In the genomic region with DNA sequence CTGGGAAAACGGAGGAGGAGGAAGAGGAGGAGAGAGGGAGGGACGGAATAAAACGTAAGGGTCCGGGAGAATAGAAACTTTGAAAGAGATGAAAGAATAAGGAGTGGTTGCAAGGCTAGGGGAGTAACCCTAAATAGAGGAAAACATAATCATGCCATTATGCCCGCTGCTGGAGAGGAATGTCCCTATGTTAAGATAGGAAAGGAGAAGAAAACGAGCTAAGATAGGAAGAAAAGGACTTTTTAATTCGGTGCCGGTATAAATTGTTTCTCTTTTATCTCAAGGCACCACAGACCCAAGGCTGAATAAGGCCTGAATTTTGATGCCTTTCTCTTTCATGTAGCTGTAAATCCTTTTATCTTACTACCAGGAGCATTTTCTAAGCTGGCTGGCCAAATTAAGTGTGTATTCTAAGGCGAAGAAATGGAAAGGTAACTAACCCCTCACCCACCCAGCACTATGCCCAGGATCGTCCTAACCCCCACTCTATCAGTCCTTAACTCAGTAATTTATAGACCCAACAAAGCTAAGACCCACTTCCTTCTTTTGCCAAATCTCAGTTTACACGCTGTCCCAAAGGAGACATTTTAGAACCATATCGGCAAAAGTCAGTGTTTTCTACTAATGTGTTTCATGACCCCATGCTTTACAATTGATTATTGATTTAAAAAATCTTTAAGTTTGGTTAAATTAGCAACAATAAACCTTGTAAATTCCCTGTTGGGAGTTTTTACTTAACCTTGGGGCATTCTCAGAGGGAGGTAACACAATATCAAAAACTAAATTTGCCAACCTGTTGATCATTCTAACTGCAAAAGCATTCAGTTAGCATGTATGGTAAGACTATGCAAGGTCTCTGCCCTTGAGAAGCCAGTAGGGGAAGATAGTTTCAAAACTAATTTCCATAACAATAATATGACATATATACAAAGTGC, we compare ENCODE assay signal across 8 cellular contexts. TPM values are rescaled to one million over a fixed set of nuclear protein-coding genes. Genes with fewer than 3 reads are reported as not detected.
DNase-seq lines count a peak whose midpoint lies in the region; FAIRE-seq and TF ChIP-seq lines count a peak whose summit lies in the region.

No MANE protein-coding gene starts in this region.

- peak overlapping the region; percentile 100 for H3K4me3 Mint-ChIP-seq in T-helper 2 cell treated with Interferon-gamma antibody and Interleukin-4, amounts not matched to agents 5 μg/mL and 100 μg/mL, for 36 hours
- peak overlapping the region; percentile 98 for H3K4me3 Mint-ChIP-seq in activated T-helper 2 cell treated with anti-CD3 and anti-CD28 coated beads, Interferon-gamma antibody, Interleukin-2, Interleukin-4, amounts not matched to agents 10 μg/mL and 5 μg/mL and 100 μg/mL, durations not matched to agents 14 hours and 24 hours and 36 hours (ENCODE audit: low read depth)

- no peaks in the 10 kb centered on the region for H3K9me3 ChIP-seq in keratinocyte (ENCODE audit: control insufficient read depth, low read depth, low read length)

- intact Hi-C loops in activated T-helper 2 cell treated with anti-CD3 and anti-CD28 coated beads, Interferon-gamma antibody, Interleukin-2, Interleukin-4, amounts not matched to agents 10 μg/mL and 5 μg/mL and 100 μg/mL, durations not matched to agents 14 hours and 24 hours and 36 hours (cut with micrococcal nuclease), result loop anchor here (1.0 to 5.0 kb wide), 3 partner anchors 42 to 75 kb away; a partner anchor contains a TSS

- peak; percentile 13 for FAIRE-seq in keratinocyte (lab: Jason Lieb, UNC)

- peak overlapping the region; percentile 76 for H3K9ac ChIP-seq in keratinocyte (ENCODE audit: control insufficient read depth, extremely low read depth, insufficient read depth, low read length)

- peak overlapping the region; percentile 52 to 66 (median 57) for H3K4me3 ChIP-seq in keratinocyte (ENCODE audit: control insufficient read depth in 2 of 3, extremely low read depth in 1 of 3, insufficient read depth in 2 of 3, low read depth in 1 of 3, low read length in 3 of 3)

- H3K27me3 ChIP-seq in keratinocyte (ENCODE audit: control insufficient read depth, extremely low read depth, insufficient read depth, low read length), result no peaks in the 10 kb centered on the region

- no peak for DNase-seq in T-helper 2 cell treated with Interferon-gamma antibody and Interleukin-4, amounts not matched to agents 5 μg/mL and 100 μg/mL, for 36 hours (ENCODE audit: low spot score)
- DNase-seq in T-helper 2 cell, result no peak
- DNase-seq in activated T-helper 2 cell treated with anti-CD3 and anti-CD28 coated beads, Interferon-gamma antibody, Interleukin-2, Interleukin-4, amounts not matched to agents 10 μg/mL and 5 μg/mL and 100 μg/mL, durations not matched to agents 14 hours and 24 hours and 36 hours (ENCODE audit: low spot score), result no peak
- no peak for DNase-seq in keratinocyte (ENCODE audit: low read depth, low spot score)
- no peak for DNase-seq in G401 (ENCODE audit: low spot score)
- no peak for DNase-seq in NCI-H2196 (lab: John Stamatoyannopoulos, UW; ENCODE audit: unreplicated experiment)
- no peak for DNase-seq in NCI-H1694 treated with DMSO at 0.1 percent for 48 hours (lab: John Stamatoyannopoulos, UW)

- peak overlapping the region; percentile 28 for H2AFZ ChIP-seq in keratinocyte (ENCODE audit: control insufficient read depth, low read length)

- H3K4me1 Mint-ChIP-seq in T-helper 2 cell treated with Interferon-gamma antibody and Interleukin-4, amounts not matched to agents 5 μg/mL and 100 μg/mL, for 36 hours (ENCODE audit: low read depth), result peaks cover 24% of the 10 kb centered on the region
- H3K4me1 Mint-ChIP-seq in activated T-helper 2 cell treated with anti-CD3 and anti-CD28 coated beads, Interferon-gamma antibody, Interleukin-2, Interleukin-4, amounts not matched to agents 10 μg/mL and 5 μg/mL and 100 μg/mL, durations not matched to agents 14 hours and 24 hours and 36 hours (ENCODE audit: low read depth), result peaks cover 27% of the 10 kb centered on the region

- H3K27ac Mint-ChIP-seq in T-helper 2 cell treated with Interferon-gamma antibody and Interleukin-4, amounts not matched to agents 5 μg/mL and 100 μg/mL, for 36 hours, result peak overlapping the region; percentile 98
- H3K27ac Mint-ChIP-seq in activated T-helper 2 cell treated with anti-CD3 and anti-CD28 coated beads, Interferon-gamma antibody, Interleukin-2, Interleukin-4, amounts not matched to agents 10 μg/mL and 5 μg/mL and 100 μg/mL, durations not matched to agents 14 hours and 24 hours and 36 hours, result peak overlapping the region; percentile 93

- H3K27ac ChIP-seq in keratinocyte (ENCODE audit: control insufficient read depth, insufficient read depth, low read length) (peak overlapping the region; percentile 81), temporal lobe (ENCODE audit: low read depth, low read length) (peak overlapping the region; percentile 54)

- dilution Hi-C loops in keratinocyte (cut with MboI; ENCODE audit: extremely low pct_ligation_motif_present, low sequenced_read_pairs), result no loop called here

- TF ChIP-seq CTCF in keratinocyte (optimal IDR thresholded peaks at IDR 0.05 in 1 of 3, IDR thresholded peaks at IDR 0.05 in 1 of 3, conservative IDR thresholded peaks at IDR 0.05 in 1 of 3; ENCODE audit: extremely low read depth in 1 of 3, insufficient read depth in 2 of 3, low read length in 3 of 3), result no peak

- no peaks in the 10 kb centered on the region for H4K20me1 ChIP-seq in keratinocyte (ENCODE audit: control insufficient read depth, extremely low read depth, insufficient read depth, low read length)

- peaks cover 20% of the 10 kb centered on the region for H3K79me2 ChIP-seq in keratinocyte (ENCODE audit: control insufficient read depth, insufficient read depth, low read length)

- no peaks in the 10 kb centered on the region for H3K36me3 ChIP-seq in keratinocyte (ENCODE audit: control insufficient read depth in 2 of 2, extremely low read depth in 1 of 2, insufficient read depth in 2 of 2, low read length in 2 of 2)

- H3K9me1 ChIP-seq in keratinocyte (ENCODE audit: control insufficient read depth, extremely low read depth, insufficient read depth, low read length), result no peaks in the 10 kb centered on the region

- H3K4me1 ChIP-seq in keratinocyte (ENCODE audit: control insufficient read depth, extremely low read depth, insufficient read depth, low read length), result peaks cover 5% of the 10 kb centered on the region

- H3K4me2 ChIP-seq in keratinocyte (ENCODE audit: control insufficient read depth, extremely low read depth, insufficient read depth, low read depth, low read length), result peak overlapping the region; percentile 80

- in situ Hi-C loops in G401 (cut with HindIII; ENCODE audit: low sequenced_read_pairs), result no loop called here

- peaks cover 9% of the 10 kb centered on the region for H3K36me3 Mint-ChIP-seq in T-helper 2 cell treated with Interferon-gamma antibody and Interleukin-4, amounts not matched to agents 5 μg/mL and 100 μg/mL, for 36 hours (ENCODE audit: low read depth)
- H3K36me3 Mint-ChIP-seq in activated T-helper 2 cell treated with anti-CD3 and anti-CD28 coated beads, Interferon-gamma antibody, Interleukin-2, Interleukin-4, amounts not matched to agents 10 μg/mL and 5 μg/mL and 100 μg/mL, durations not matched to agents 14 hours and 24 hours and 36 hours (ENCODE audit: low read depth), result peaks cover 14% of the 10 kb centered on the region

- no peaks in the 10 kb centered on the region for H3K9me3 Mint-ChIP-seq in T-helper 2 cell treated with Interferon-gamma antibody and Interleukin-4, amounts not matched to agents 5 μg/mL and 100 μg/mL, for 36 hours
- H3K9me3 Mint-ChIP-seq in activated T-helper 2 cell treated with anti-CD3 and anti-CD28 coated beads, Interferon-gamma antibody, Interleukin-2, Interleukin-4, amounts not matched to agents 10 μg/mL and 5 μg/mL and 100 μg/mL, durations not matched to agents 14 hours and 24 hours and 36 hours, result no peaks in the 10 kb centered on the region

- no peaks in the 10 kb centered on the region for H3K27me3 Mint-ChIP-seq in T-helper 2 cell treated with Interferon-gamma antibody and Interleukin-4, amounts not matched to agents 5 μg/mL and 100 μg/mL, for 36 hours (ENCODE audit: low read depth)
- H3K27me3 Mint-ChIP-seq in activated T-helper 2 cell treated with anti-CD3 and anti-CD28 coated beads, Interferon-gamma antibody, Interleukin-2, Interleukin-4, amounts not matched to agents 10 μg/mL and 5 μg/mL and 100 μg/mL, durations not matched to agents 14 hours and 24 hours and 36 hours (ENCODE audit: low read depth), result no peaks in the 10 kb centered on the region

RNA-seq across cellular contexts. Expression of a gene that starts 1.1 kb away (rescaled TPM):
- total RNA-seq in activated T-helper 2 cell treated with anti-CD3 and anti-CD28 coated beads, Interferon-gamma antibody, Interleukin-2, Interleukin-4, amounts not matched to agents 10 μg/mL and 5 μg/mL and 100 μg/mL, durations not matched to agents 14 hours and 24 hours and 36 hours, result 26.9 and 30.7 TPM in 2 replicates
- 16.7 to 23.3 TPM (median 18.0 TPM) in 3 replicates for polyA plus RNA-seq in keratinocyte
- 25.1 TPM for polyA plus RNA-seq in keratinocyte (2011; ENCODE audit: low read depth)
- 10.5 and 19.1 TPM in 2 replicates for polyA plus RNA-seq in keratinocyte (2011; cell fraction: cytosol; rRNA removed)
- 16.8 and 18.1 TPM in 2 replicates for polyA plus RNA-seq in keratinocyte (2011; cell fraction: nucleus; rRNA removed)
- 11.0 and 16.8 TPM in 2 replicates for polyA plus RNA-seq in keratinocyte (2012; ENCODE audit: low replicate concordance)
- polyA minus RNA-seq in keratinocyte, result 29.6 to 64.6 TPM (median 47.0 TPM) in 3 replicates
- 17.3 TPM for polyA minus RNA-seq in keratinocyte (2011; cell fraction: cytosol; rRNA and poly(A)+ RNA removed)
- 9.1 and 16.5 TPM in 2 replicates for polyA minus RNA-seq in keratinocyte (2011; cell fraction: nucleus; rRNA and poly(A)+ RNA removed)
- 47.9 TPM for total RNA-seq in temporal lobe
- 18.8 and 21.3 TPM in 2 replicates for total RNA-seq in G401 (2014; rRNA removed; shearing (Covaris generic))

RNA-seq across cellular contexts. Expression of a gene that starts 42.0 kb away (rescaled TPM):
- 66.3 and 68.7 TPM in 2 replicates for total RNA-seq in activated T-helper 2 cell treated with anti-CD3 and anti-CD28 coated beads, Interferon-gamma antibody, Interleukin-2, Interleukin-4, amounts not matched to agents 10 μg/mL and 5 μg/mL and 100 μg/mL, durations not matched to agents 14 hours and 24 hours and 36 hours
- polyA plus RNA-seq in keratinocyte, result 54.0 to 97.7 TPM (median 58.7 TPM) in 3 replicates
- polyA plus RNA-seq in keratinocyte (2011; ENCODE audit: low read depth), result 40.8 TPM
- 47.7 and 103 TPM in 2 replicates for polyA plus RNA-seq in keratinocyte (2011; cell fraction: cytosol; rRNA removed)
- 33.3 and 42.0 TPM in 2 replicates for polyA plus RNA-seq in keratinocyte (2011; cell fraction: nucleus; rRNA removed)
- 49.3 and 74.8 TPM in 2 replicates for polyA plus RNA-seq in keratinocyte (2012; ENCODE audit: low replicate concordance)
- 3.2 to 15.6 TPM (median 9.3 TPM) in 3 replicates for polyA minus RNA-seq in keratinocyte
- polyA minus RNA-seq in keratinocyte (2011; cell fraction: cytosol; rRNA and poly(A)+ RNA removed), result 19.8 TPM
- 6.3 and 7.9 TPM in 2 replicates for polyA minus RNA-seq in keratinocyte (2011; cell fraction: nucleus; rRNA and poly(A)+ RNA removed)
- 31.7 TPM for total RNA-seq in temporal lobe
- 60.0 and 72.6 TPM in 2 replicates for total RNA-seq in G401 (2014; rRNA removed; shearing (Covaris generic))
